In the genomic region with DNA sequence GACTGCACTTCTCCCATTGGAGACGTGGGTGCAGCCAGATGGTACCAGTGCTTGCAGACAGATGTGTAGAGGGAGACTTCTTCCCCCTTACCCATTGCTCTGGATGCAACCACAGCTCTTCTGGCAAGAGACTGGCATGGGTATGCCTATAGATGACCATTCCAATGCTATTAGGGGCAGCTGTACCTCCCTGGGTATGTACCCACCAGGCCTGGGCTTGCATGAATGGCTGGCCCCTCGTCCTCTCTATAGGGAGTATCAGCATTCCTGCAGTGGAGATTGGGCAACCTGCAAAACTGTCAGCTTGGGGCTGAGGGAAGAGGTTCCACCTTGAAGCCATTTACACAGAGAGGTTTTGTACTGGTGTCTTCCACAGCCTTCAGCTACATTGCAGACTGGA, we compare ENCODE assay signal across 18 cellular contexts.
"Had no signal": no experiment of that assay in that cellular context is flagged by ENCODE, and none has a peak within 500 bp of the region (broad histone marks: within the 10 kb centered on the region; RNA-seq: fewer than 3 reads in every experiment).

No MANE protein-coding gene starts in this region.

- DNase-seq: cortex of kidney; dorsolateral prefrontal cortex; effector CD8-positive, alpha-beta T cell; heart left ventricle; hippocampal formation; kidney glomerular epithelial cell; naive thymus-derived CD4-positive, alpha-beta T cell; nucleus accumbens; ovary; right cardiac atrium; stimulated activated CD4-positive, alpha-beta T cell treated with anti-CD3 and anti-CD28 coated beads, Interleukin-2, amount 100 ng/mL, for 48 hours; stimulated activated naive CD4-positive, alpha-beta T cell treated with Interleukin-2 at 50 U/mL for 16 hours; testis; upper lobe of right lung had no signal

- H3K9me3 ChIP-seq: ovary, testis, upper lobe of right lung, vagina had no signal

- ATAC-seq: esophagus mucosa; heart left ventricle; naive thymus-derived CD4-positive, alpha-beta T cell; right cardiac atrium had no signal

- H3K36me3 ChIP-seq: heart left ventricle, ovary, tibial nerve, upper lobe of right lung, vagina had no signal

- H3K4me3 ChIP-seq: dorsolateral prefrontal cortex, heart left ventricle, ovary, smooth muscle cell, testis, tibial nerve, upper lobe of right lung, vagina had no signal

- H3K27ac ChIP-seq: dorsolateral prefrontal cortex, heart left ventricle, ovary, testis, tibial nerve, upper lobe of right lung, vagina had no signal

- H3K4me1 ChIP-seq: heart left ventricle, testis, tibial nerve, upper lobe of right lung, vagina had no signal

- H3K27me3 ChIP-seq: heart left ventricle, ovary, testis, tibial nerve, upper lobe of right lung, vagina had no signal

- H3K4me2 ChIP-seq: smooth muscle cell had no signal
